8 cellular contexts compared by ENCODE assay signal in genomic region chr6:79536615-79536968, GRCh38. TPM values are rescaled to one million over a fixed set of nuclear protein-coding genes. Genes with fewer than 3 reads are reported as not detected.
DNase-seq lines count a peak whose midpoint lies in the region; ATAC-seq and TF ChIP-seq lines count a peak whose summit lies in the region.

No MANE protein-coding gene starts in this region.

- no peaks in the 10 kb centered on the region for H3K27me3 ChIP-seq in gastroesophageal sphincter

- H3K4me3 Mint-ChIP-seq in endothelial cell (ENCODE audit: unreplicated experiment): no peak overlapping the region

- H3K9me3 Mint-ChIP-seq in endothelial cell (ENCODE audit: unreplicated experiment): no peaks in the 10 kb centered on the region

- H3K27ac Mint-ChIP-seq in endothelial cell (ENCODE audit: unreplicated experiment): no peak overlapping the region

- H3K4me1 Mint-ChIP-seq in endothelial cell (ENCODE audit: unreplicated experiment): no peaks in the 10 kb centered on the region

- no peaks in the 10 kb centered on the region for H3K36me3 Mint-ChIP-seq in endothelial cell (ENCODE audit: low read depth, unreplicated experiment)

- H3K4me1 ChIP-seq in gastroesophageal sphincter: peaks cover 0 to 39% (median 6%) of the 10 kb centered on the region in 3 donors

- ATAC-seq in gastroesophageal sphincter: no peak
- ATAC-seq in HG03469 (IDR thresholded peaks at IDR 0.05; ENCODE audit: unreplicated experiment): no peak

- H3K9ac ChIP-seq in SK-N-MC (ENCODE audit: insufficient read length): no peak overlapping the region

- H3K9me3 ChIP-seq in SK-N-MC (ENCODE audit: low read depth, low read length) (no peaks in the 10 kb centered on the region), gastroesophageal sphincter (no peaks in the 10 kb centered on the region)

- no peak overlapping the region for H3K27ac ChIP-seq in SK-N-MC
- peak overlapping the region; percentile 88 to 92 (median 90) for H3K27ac ChIP-seq in gastroesophageal sphincter

- peak overlapping the region; percentile 66 for H3K4me3 ChIP-seq in GM12875 (ENCODE audit: low read depth, low read length)
- peak overlapping the region; percentile 92 for H3K4me3 ChIP-seq in SK-N-MC
- H3K4me3 ChIP-seq in gastroesophageal sphincter: peak overlapping the region; percentile 71 to 87
- H3K4me3 ChIP-seq in retinal pigment epithelial cell (ENCODE audit: low read length): peak overlapping the region; percentile 74

- H3K36me3 ChIP-seq in SK-N-MC (ENCODE audit: insufficient read depth, low read length) (no peaks in the 10 kb centered on the region), gastroesophageal sphincter (no peaks in the 10 kb centered on the region)

- TF ChIP-seq EP300 in gastroesophageal sphincter (IDR thresholded peaks at IDR 0.05): no peak

- peaks cover 1% of the 10 kb centered on the region for H3K27me3 Mint-ChIP-seq in endothelial cell (ENCODE audit: unreplicated experiment)

- TF ChIP-seq CTCF in GM12875 (IDR thresholded peaks at IDR 0.05; ENCODE audit: borderline replicate concordance, insufficient read depth, low read depth, low read length): no peak
- no peak for TF ChIP-seq CTCF in gastroesophageal sphincter (IDR thresholded peaks at IDR 0.05)
- no peak for TF ChIP-seq CTCF in retinal pigment epithelial cell (conservative IDR thresholded peaks at IDR 0.05; ENCODE audit: low read depth, low read length)
- TF ChIP-seq CTCF in endothelial cell (IDR thresholded peaks at IDR 0.05; ENCODE audit: unreplicated experiment): no peak

- WGBS in gastroesophageal sphincter (ENCODE audit: low coverage in 1 of 2), 2 donors: 0 to 1% methylated on average over 10 of the region's 10 CpGs

- DNase-seq in SK-N-MC (ENCODE audit: low read depth, low spot score) (no peak), retinal pigment epithelial cell (ENCODE audit: low read depth) (no peak), GF-D8 (lab: John Stamatoyannopoulos, UW) (no peak), NCI-H2029 treated with DMSO at 0.1 percent for 48 hours (lab: John Stamatoyannopoulos, UW) (no peak), endothelial cell (ENCODE audit: low spot score) (no peak)

- no peak for TF ChIP-seq POLR2A in gastroesophageal sphincter (IDR thresholded peaks at IDR 0.05)

RNA-seq across cellular contexts. Expression of gene LCA5, which starts 0.6 kb away (rescaled TPM):
- total RNA-seq in gastroesophageal sphincter (10 to 100 TPM in 2 of 4 donors, 1 to 10 TPM in 2; 6.8 to 11.8 (median 9.5) TPM), endothelial cell (ENCODE audit: unreplicated experiment) (3.6 TPM)
